ENCODE assay signal across 23 cellular contexts in genomic region chr2:1341409-1342120, GRCh38.
"Had no signal": no experiment of that assay in that cellular context is flagged by ENCODE, and none has a peak within 500 bp of the region (broad histone marks: within the 10 kb centered on the region; RNA-seq: fewer than 3 reads in every experiment).

No MANE protein-coding gene starts in this region.

- H3K4me3 ChIP-seq: heart right ventricle, left lung, mucosa of descending colon, smooth muscle cell, thoracic aorta had no signal

- H3K27me3 ChIP-seq: left lung had no signal

- ATAC-seq: activated naive CD8-positive, alpha-beta T cell treated with anti-CD3 and anti-CD28 coated beads, Interleukin-2, amount 50 U/mL, for 24 hours; heart right ventricle; left lung; mucosa of descending colon; naive thymus-derived CD4-positive, alpha-beta T cell; right cardiac atrium; stimulated activated naive CD8-positive, alpha-beta T cell treated with anti-CD3 and anti-CD28 coated beads, Interleukin-15, amount 100 ng/mL, for 72 hours; T-cell had no signal

- H3K9me3 Mint-ChIP-seq: activated naive CD8-positive, alpha-beta T cell treated with anti-CD3 and anti-CD28 coated beads, Interleukin-2, amount 50 U/mL, for 24 hours; activated T-helper 2 cell treated with anti-CD3 and anti-CD28 coated beads, Interferon-gamma antibody, Interleukin-2, Interleukin-4, amounts not matched to agents 10 μg/mL and 5 μg/mL and 100 μg/mL, durations not matched to agents 14 hours and 24 hours and 36 hours; stimulated activated naive CD8-positive, alpha-beta T cell treated with anti-CD3 and anti-CD28 coated beads, Interleukin-15, amount 100 ng/mL, for 72 hours had no signal

- H3K4me3 Mint-ChIP-seq: activated naive CD4-positive, alpha-beta T cell treated with anti-CD3 and anti-CD28 coated beads for 36 hours; activated naive CD8-positive, alpha-beta T cell treated with anti-CD3 and anti-CD28 coated beads, Interleukin-2, amount 50 U/mL, for 24 hours; dendritic cell treated with granulocyte-macrophage colony-stimulating factor and Interleukin-4, amounts not matched to agents 40 ng/mL and 50 ng/mL, for 4 days; naive thymus-derived CD4-positive, alpha-beta T cell; stimulated activated naive CD8-positive, alpha-beta T cell treated with anti-CD3 and anti-CD28 coated beads, Interleukin-15, amount 100 ng/mL, for 72 hours; T-cell had no signal

- H3K36me3 ChIP-seq: heart right ventricle, left lung, thoracic aorta had no signal

- H3K27ac ChIP-seq: epithelial cell of prostate, heart right ventricle, left lung, thoracic aorta had no signal

- H3K4me1 ChIP-seq: heart right ventricle, left lung had no signal

- H3K36me3 Mint-ChIP-seq: naive thymus-derived CD4-positive, alpha-beta T cell; T-cell had no signal

- H3K27me3 Mint-ChIP-seq: activated naive CD8-positive, alpha-beta T cell treated with anti-CD3 and anti-CD28 coated beads, Interleukin-2, amount 50 U/mL, for 24 hours; dendritic cell treated with granulocyte-macrophage colony-stimulating factor and Interleukin-4, amounts not matched to agents 40 ng/mL and 50 ng/mL, for 4 days; stimulated activated naive CD8-positive, alpha-beta T cell treated with anti-CD3 and anti-CD28 coated beads, Interleukin-15, amount 100 ng/mL, for 72 hours had no signal

- H3K27ac Mint-ChIP-seq: activated naive CD4-positive, alpha-beta T cell treated with anti-CD3 and anti-CD28 coated beads for 36 hours; activated naive CD8-positive, alpha-beta T cell treated with anti-CD3 and anti-CD28 coated beads, Interleukin-2, amount 50 U/mL, for 24 hours; activated T-helper 2 cell treated with anti-CD3 and anti-CD28 coated beads, Interferon-gamma antibody, Interleukin-2, Interleukin-4, amounts not matched to agents 10 μg/mL and 5 μg/mL and 100 μg/mL, durations not matched to agents 14 hours and 24 hours and 36 hours; dendritic cell treated with granulocyte-macrophage colony-stimulating factor and Interleukin-4, amounts not matched to agents 40 ng/mL and 50 ng/mL, for 4 days; naive thymus-derived CD4-positive, alpha-beta T cell; stimulated activated naive CD8-positive, alpha-beta T cell treated with anti-CD3 and anti-CD28 coated beads, Interleukin-15, amount 100 ng/mL, for 72 hours; T-cell had no signal

- H3K4me2 ChIP-seq: smooth muscle cell had no signal

- DNase-seq: activated CD4-positive, alpha-beta T cell treated with anti-CD3 and anti-CD28 coated beads, Interleukin-2, amount 50 U/mL, for 4 hours; activated CD4-positive, CD25-positive, alpha-beta regulatory T cell treated with anti-CD3 and anti-CD28 coated beads, Interleukin-2, amount 50 U/mL, for 72 hours; activated naive CD4-positive, alpha-beta T cell treated with anti-CD3 and anti-CD28 coated beads for 36 hours; activated naive CD8-positive, alpha-beta T cell treated with anti-CD3 and anti-CD28 coated beads, Interleukin-2, amount 50 U/mL, for 24 hours; aorta; cerebellar nuclear complex; effector memory CD4-positive, alpha-beta T cell; heart right ventricle; left lung; mucosa of descending colon; naive thymus-derived CD4-positive, alpha-beta T cell; posterior cingulate gyrus; right cardiac atrium; stimulated activated CD4-positive, alpha-beta T cell treated with anti-CD3 and anti-CD28 coated beads, Interleukin-4, amount 100 ng/mL, for 4 hours; stimulated activated CD8-positive, alpha-beta memory T cell treated with anti-CD3 and anti-CD28 coated beads, Interleukin-4, amount 100 ng/mL, for 48 hours; stimulated activated naive CD8-positive, alpha-beta T cell treated with anti-CD3 and anti-CD28 coated beads, Interleukin-15, amount 100 ng/mL, for 72 hours; T-cell; T-helper 9 cell had no signal

- H3K9me3 ChIP-seq: left lung, mucosa of descending colon, thoracic aorta had no signal

- H3K4me1 Mint-ChIP-seq: activated naive CD8-positive, alpha-beta T cell treated with anti-CD3 and anti-CD28 coated beads, Interleukin-2, amount 50 U/mL, for 24 hours; naive thymus-derived CD4-positive, alpha-beta T cell; stimulated activated naive CD8-positive, alpha-beta T cell treated with anti-CD3 and anti-CD28 coated beads, Interleukin-15, amount 100 ng/mL, for 72 hours; T-cell had no signal
